In genomic region chr19:871446-872265, GRCh38 we compare ENCODE assay signal across 8 cellular contexts. TPM values are rescaled to one million over a fixed set of nuclear protein-coding genes. Genes with fewer than 3 reads are reported as not detected.
DNase-seq lines count a peak whose midpoint lies in the region; ATAC-seq, FAIRE-seq and TF ChIP-seq lines count a peak whose summit lies in the region.

No MANE protein-coding gene starts in this region.

- no peak for ATAC-seq in CD4-positive, alpha-beta T cell (ENCODE audit: poor library complexity)
- ATAC-seq in GM12878 (no peak), naive B cell (ENCODE audit: low read depth in 2 of 2) (no peak), GM21576 (IDR thresholded peaks at IDR 0.05; ENCODE audit: unreplicated experiment) (no peak)

- TF ChIP-seq POLR2A in GM12878 (IDR thresholded peaks at IDR 0.05; ENCODE audit: low read depth, low read length): peak; percentile 28; the same call in 1 of the 2 replicates

- BruUV-seq in GM12878 (replicated peaks; lab: Mats Ljungman, UMichigan): no TSS peak

- RAD21 ChIA-PET in GM12878 (lab: Charles Lee; ENCODE audit: unreplicated experiment): no interaction called here

- no peak for TF ChIP-seq RAD21 in GM12878 (IDR thresholded peaks at IDR 0.05; ENCODE audit: insufficient read depth, low read depth, low read length)

- no peak overlapping the region for H3K4me2 ChIP-seq in GM12878 (ENCODE audit: control insufficient read depth, insufficient read depth)

- no peaks in the 10 kb centered on the region for H3K4me1 ChIP-seq in GM12878 (ENCODE audit: control insufficient read depth, insufficient read depth, low read length)

- H3K4me3 Mint-ChIP-seq in CD4-positive, alpha-beta T cell: peak overlapping the region; percentile 89
- H3K4me3 Mint-ChIP-seq in naive B cell: peak overlapping the region in 4 of 8 donors; percentile 45 to 79 (median 66)

- POLR2A ChIA-PET in CD4-positive, alpha-beta T cell (lab: Charles Lee): interaction anchor here (1.1 to 3.1 kb wide), 6 partner anchors 8 to 113 kb away, joined by 5 to 11 read pairs (median 7); partner anchors contain the start of genes MED16, RNU6-9 and WDR18
- POLR2A ChIA-PET in HEK293T (lab: Yijun Ruan, JAX): no interaction called here
- POLR2A ChIA-PET in GM12878 (lab: Charles Lee): interaction anchor here (0.5 to 1.1 kb wide), 2 partner anchors 21 to 27 kb away, joined by 3 to 4 read pairs; partner anchors contain the start of genes MED16 and RNU6-9

- no peaks in the 10 kb centered on the region for H3K9me3 ChIP-seq in CD4-positive, alpha-beta T cell (ENCODE audit: control insufficient read depth, low read length)
- H3K9me3 ChIP-seq in GM12878 (replicated peaks; ENCODE audit: control insufficient read depth, insufficient read depth, low read length): no peaks in the 10 kb centered on the region

- H3K9ac ChIP-seq in GM12878 (ENCODE audit: control insufficient read depth, insufficient read depth, low read length): no peak overlapping the region

- DNase-seq in CD4-positive, alpha-beta T cell: peak in 3 of 10 experiments; percentile 29 to 52 (median 32)
- DNase-seq in HEK293T (ENCODE audit: extremely low spot score) (peak; percentile 43), GM12878 (ENCODE audit: low read depth, low spot score) (no peak), naive B cell (no peak), A172 (ENCODE audit: low spot score) (no peak), caudate nucleus (lab: John Stamatoyannopoulos, UW) (no peak), NCI-H774 (lab: John Stamatoyannopoulos, UW) (no peak)

- no peak overlapping the region for H2AFZ ChIP-seq in GM12878 (ENCODE audit: control insufficient read depth, low read depth, low read length)

- no peaks in the 10 kb centered on the region for H4K20me1 ChIP-seq in GM12878 (ENCODE audit: control insufficient read depth, insufficient read depth)

- peaks cover 37% of the 10 kb centered on the region for H3K36me3 Mint-ChIP-seq in CD4-positive, alpha-beta T cell (ENCODE audit: low read depth)
- peaks cover 0 to 15% of the 10 kb centered on the region in 2 donors for H3K36me3 Mint-ChIP-seq in naive B cell

- TF ChIP-seq EP300 in GM12878 (IDR thresholded peaks at IDR 0.05; ENCODE audit: borderline replicate concordance in 1 of 2, control insufficient read depth in 1 of 2, low read depth in 2 of 2, low read length in 2 of 2): no peak

- H3K79me2 ChIP-seq in GM12878 (ENCODE audit: control insufficient read depth, insufficient read depth, low read length): no peaks in the 10 kb centered on the region

- peak overlapping the region; percentile 94 for H3K27ac Mint-ChIP-seq in CD4-positive, alpha-beta T cell
- H3K27ac Mint-ChIP-seq in naive B cell: peak overlapping the region; percentile 38 to 99 (median 82)

- in situ Hi-C loops in GM12878 (cut with MboI): no loop called here

- CTCF ChIA-PET in CD4-positive, alpha-beta T cell (lab: Charles Lee): interaction anchor here (1.1 to 2.1 kb wide), 2 partner anchors 8 to 369 kb away, joined by 3 to 13 read pairs; no protein-coding TSS in a partner anchor
- CTCF ChIA-PET in HEK293T (lab: Yijun Ruan, JAX) (no interaction called here), GM12878 (lab: Yijun Ruan, JAX) (no interaction called here)

- SMC1A ChIA-PET in GM12878 (lab: Charles Lee; ENCODE audit: uncharacterized antibody, unreplicated experiment): no interaction called here

- no peak overlapping the region for H3K4me3 ChIP-seq in GM12878

- H3K27me3 Mint-ChIP-seq in CD4-positive, alpha-beta T cell: no peaks in the 10 kb centered on the region
- no peaks in the 10 kb centered on the region for H3K27me3 Mint-ChIP-seq in naive B cell

- no peak for TF ChIP-seq CTCF in CD4-positive, alpha-beta T cell (IDR thresholded peaks at IDR 0.05)
- TF ChIP-seq CTCF in GM12878 (IDR thresholded peaks at IDR 0.05 in 2 of 3, conservative IDR thresholded peaks at IDR 0.05 in 1 of 3; ENCODE audit: control insufficient read depth in 2 of 3, extremely low read depth in 1 of 3, insufficient read depth in 1 of 3, low read depth in 3 of 3, low read length in 3 of 3): no peak

- H3K9me3 Mint-ChIP-seq in CD4-positive, alpha-beta T cell: no peaks in the 10 kb centered on the region
- no peaks in the 10 kb centered on the region for H3K9me3 Mint-ChIP-seq in naive B cell

- intact Hi-C loops in CD4-positive, alpha-beta T cell (cut with DNase I, micrococcal nuclease): loop anchor here (2.0 kb wide), 1 partner anchor 21 kb away; the partner anchor contains the start of genes MED16 (in 2 of the 2) and RNU6-9 (in 2 of the 2)
- intact Hi-C loops in GM12878 (cut with micrococcal nuclease; ENCODE audit: unreplicated experiment): no loop called here

- peak overlapping the region; percentile 41 for H3K27ac ChIP-seq in CD4-positive, alpha-beta T cell (ENCODE audit: low read depth, low read length)
- H3K27ac ChIP-seq in GM12878 (ENCODE audit: control insufficient read depth, insufficient read depth) (no peak overlapping the region), caudate nucleus (ENCODE audit: low read depth, low read length) (no peak overlapping the region)

- WGBS in GM12878 (ENCODE audit: insufficient coverage, insufficient replicate concordance, low lambda C conversion rate, missing lambda C conversion rate): 76% methylated on average over 19 of the region's 33 CpGs

- no peaks in the 10 kb centered on the region; a peak in 2 of 4 replicates for H3K36me3 ChIP-seq in GM12878 (ENCODE audit: control insufficient read depth in 2 of 2, insufficient read depth in 2 of 2, low read length in 1 of 2)

- peaks cover 18% of the 10 kb centered on the region for H3K4me1 Mint-ChIP-seq in CD4-positive, alpha-beta T cell (ENCODE audit: low read depth)
- peaks cover 4 to 16% (median 13%) of the 10 kb centered on the region in 3 donors for H3K4me1 Mint-ChIP-seq in naive B cell

- no peaks in the 10 kb centered on the region for H3K27me3 ChIP-seq in CD4-positive, alpha-beta T cell (ENCODE audit: control insufficient read depth, insufficient read depth, low read length)
- H3K27me3 ChIP-seq in GM12878 (replicated peaks in 1 of 2; ENCODE audit: control insufficient read depth in 2 of 2, insufficient read depth in 2 of 2, low read length in 1 of 2): no peaks in the 10 kb centered on the region

- no peak for FAIRE-seq in GM12878 (lab: Jason Lieb, UNC)

RNA-seq across cellular contexts. Expression of gene CFD, which starts 12.2 kb away (rescaled TPM):
- total RNA-seq in CD4-positive, alpha-beta T cell: 1 to 10 TPM; 2.3 to 2.9 TPM
- total RNA-seq in GM12878 (2013; cell fraction: nucleolus; rRNA removed): 1.2 TPM in 1 of 2 replicates, not detected in the other
- total RNA-seq in GM12878 (2014; rRNA removed) (0.73 and 0.93 TPM in 2 replicates), GM12878 (2014; rRNA removed; fragmentation: Illumina TruSeq; extraction: Trizol) (not detected in 2 replicates), GM12878 (2021) (0.36 and 0.58 TPM in 2 replicates)
- polyA plus RNA-seq in GM12878 (2011; ENCODE audit: low read depth): not detected
- polyA plus RNA-seq in GM12878 (2011; rRNA removed) (0.05 TPM in 1 of 2 replicates, not detected in the other), GM12878 (2014; fragmentation: Illumina TruSeq; extraction: Trizol) (not detected in 2 replicates), GM12878 (2014; fragmentation: Nextera tagmentation; extraction: Ambion mirVana) (under 1 TPM in 1 of 2 experiments, not detected in 1; 0.06 TPM), GM12878 (2014; rRNA removed) (1.2 TPM in 1 of 2 replicates, not detected in the other), GM12878 (2016; fragmentation: Nextera tagmentation; extraction: Ambion mirVana) (1 to 10 TPM in 1 of 2 experiments, under 1 TPM in 1; 0.40 to 1.1 TPM), naive B cell (ENCODE audit: low read depth in 6 of 6) (1 to 10 TPM in 5 of 6 donors, not detected in 1; 1.2 to 3.2 (median 1.8) TPM)
- polyA plus RNA-seq in GM12878 (2011; cell fraction: cytosol; rRNA removed): 0.15 and 0.47 TPM in 2 replicates
- 0.25 and 0.42 TPM in 2 replicates for polyA plus RNA-seq in GM12878 (2011; cell fraction: nucleus; rRNA removed)
- 0.67 and 0.69 TPM in 2 replicates for polyA plus RNA-seq in GM12878 (2012)
- not detected in 2 replicates for polyA minus RNA-seq in GM12878 (2011; rRNA and poly(A)+ RNA removed)
- 1.2 and 2.0 TPM in 2 replicates for polyA minus RNA-seq in GM12878 (2011; cell fraction: cytosol; rRNA and poly(A)+ RNA removed)
- polyA minus RNA-seq in GM12878 (2011; cell fraction: nucleus; rRNA and poly(A)+ RNA removed): not detected in 2 replicates
- 14.4 and 16.2 TPM in 2 replicates for total RNA-seq in A172 (2014; rRNA removed; shearing (Covaris generic))

RNA-seq across cellular contexts. Expression of gene ELANE, which starts 19.6 kb away (rescaled TPM):
- total RNA-seq in CD4-positive, alpha-beta T cell: not detected
- not detected in 2 replicates for total RNA-seq in GM12878 (2013; cell fraction: nucleolus; rRNA removed)
- total RNA-seq in GM12878 (2014; rRNA removed): not detected in 2 replicates
- not detected in 2 replicates for total RNA-seq in GM12878 (2014; rRNA removed; fragmentation: Illumina TruSeq; extraction: Trizol)
- total RNA-seq in GM12878 (2021): not detected in 2 replicates
- polyA plus RNA-seq in GM12878 (2011; ENCODE audit: low read depth): not detected
- not detected in 2 replicates for polyA plus RNA-seq in GM12878 (2011; rRNA removed)
- polyA plus RNA-seq in GM12878 (2011; cell fraction: cytosol; rRNA removed): not detected in 2 replicates
- polyA plus RNA-seq in GM12878 (2011; cell fraction: nucleus; rRNA removed): not detected in 2 replicates
- polyA plus RNA-seq in GM12878 (2012): not detected in 2 replicates
- polyA plus RNA-seq in GM12878 (2014; fragmentation: Illumina TruSeq; extraction: Trizol): not detected in 2 replicates
- polyA plus RNA-seq in GM12878 (2014; fragmentation: Nextera tagmentation; extraction: Ambion mirVana): not detected
- polyA plus RNA-seq in GM12878 (2014; rRNA removed): not detected in 2 replicates
- polyA plus RNA-seq in GM12878 (2016; fragmentation: Nextera tagmentation; extraction: Ambion mirVana): not detected
- polyA minus RNA-seq in GM12878 (2011; rRNA and poly(A)+ RNA removed): not detected in 2 replicates
- not detected in 2 replicates for polyA minus RNA-seq in GM12878 (2011; cell fraction: cytosol; rRNA and poly(A)+ RNA removed)
- polyA minus RNA-seq in GM12878 (2011; cell fraction: nucleus; rRNA and poly(A)+ RNA removed): not detected in 2 replicates
- not detected for polyA plus RNA-seq in naive B cell (ENCODE audit: low read depth in 6 of 6)
- not detected in 2 replicates for total RNA-seq in A172 (2014; rRNA removed; shearing (Covaris generic))

RNA-seq across cellular contexts. Expression of gene MED16, which starts 21.3 kb away (rescaled TPM):
- 10 to 100 TPM; 25.8 to 30.1 TPM for total RNA-seq in CD4-positive, alpha-beta T cell
- 36.0 and 39.7 TPM in 2 replicates for total RNA-seq in GM12878 (2013; cell fraction: nucleolus; rRNA removed)
- total RNA-seq in GM12878 (2014; rRNA removed) (10.7 and 14.5 TPM in 2 replicates), GM12878 (2014; rRNA removed; fragmentation: Illumina TruSeq; extraction: Trizol) (4.7 and 6.4 TPM in 2 replicates), GM12878 (2021) (48.2 and 49.4 TPM in 2 replicates)
- polyA plus RNA-seq in GM12878 (2011; ENCODE audit: low read depth): 14.5 TPM
- polyA plus RNA-seq in GM12878 (2011; rRNA removed) (3.8 and 12.7 TPM in 2 replicates), GM12878 (2014; fragmentation: Illumina TruSeq; extraction: Trizol) (0.19 and 3.5 TPM in 2 replicates), GM12878 (2014; fragmentation: Nextera tagmentation; extraction: Ambion mirVana) (1 to 10 TPM in 1 of 2 experiments, under 1 TPM in 1; 0.56 to 3.5 TPM), GM12878 (2014; rRNA removed) (24.4 and 28.9 TPM in 2 replicates), GM12878 (2016; fragmentation: Nextera tagmentation; extraction: Ambion mirVana) (10 to 100 TPM; 49.6 to 51.1 TPM), naive B cell (ENCODE audit: low read depth in 6 of 6) (10 to 100 TPM; 34.0 to 89.4 (median 51.1) TPM)
- 38.0 and 39.5 TPM in 2 replicates for polyA plus RNA-seq in GM12878 (2011; cell fraction: cytosol; rRNA removed)
- 36.6 and 56.4 TPM in 2 replicates for polyA plus RNA-seq in GM12878 (2011; cell fraction: nucleus; rRNA removed)
- 36.5 and 37.4 TPM in 2 replicates for polyA plus RNA-seq in GM12878 (2012)
- 16.8 and 38.4 TPM in 2 replicates for polyA minus RNA-seq in GM12878 (2011; rRNA and poly(A)+ RNA removed)
- polyA minus RNA-seq in GM12878 (2011; cell fraction: cytosol; rRNA and poly(A)+ RNA removed): 31.8 and 34.9 TPM in 2 replicates
- 12.5 and 26.0 TPM in 2 replicates for polyA minus RNA-seq in GM12878 (2011; cell fraction: nucleus; rRNA and poly(A)+ RNA removed)
- total RNA-seq in A172 (2014; rRNA removed; shearing (Covaris generic)): 15.2 and 17.2 TPM in 2 replicates

RNA-seq across cellular contexts. Expression of gene RNU6-9, which starts 21.6 kb away (rescaled TPM):
- not detected for total RNA-seq in CD4-positive, alpha-beta T cell
- not detected in 2 replicates for total RNA-seq in GM12878 (2013; cell fraction: nucleolus; rRNA removed)
- total RNA-seq in GM12878 (2014; rRNA removed) (not detected in 2 replicates), GM12878 (2014; rRNA removed; fragmentation: Illumina TruSeq; extraction: Trizol) (not detected in 2 replicates), GM12878 (2021) (not detected in 2 replicates)
- polyA plus RNA-seq in GM12878 (2011; ENCODE audit: low read depth): not detected
- polyA plus RNA-seq in GM12878 (2011; rRNA removed) (not detected in 2 replicates), GM12878 (2014; fragmentation: Illumina TruSeq; extraction: Trizol) (not detected in 2 replicates), GM12878 (2014; fragmentation: Nextera tagmentation; extraction: Ambion mirVana) (not detected), GM12878 (2014; rRNA removed) (not detected in 2 replicates), GM12878 (2016; fragmentation: Nextera tagmentation; extraction: Ambion mirVana) (not detected), naive B cell (ENCODE audit: low read depth in 6 of 6) (not detected)
- not detected in 2 replicates for polyA plus RNA-seq in GM12878 (2011; cell fraction: cytosol; rRNA removed)
- not detected in 2 replicates for polyA plus RNA-seq in GM12878 (2011; cell fraction: nucleus; rRNA removed)
- not detected in 2 replicates for polyA plus RNA-seq in GM12878 (2012)
- polyA minus RNA-seq in GM12878 (2011; rRNA and poly(A)+ RNA removed): 1,322 TPM in 1 of 2 replicates, not detected in the other
- polyA minus RNA-seq in GM12878 (2011; cell fraction: cytosol; rRNA and poly(A)+ RNA removed): not detected in 2 replicates
- under 0.01 TPM in 1 of 2 replicates, not detected in the other for polyA minus RNA-seq in GM12878 (2011; cell fraction: nucleus; rRNA and poly(A)+ RNA removed)
- not detected in 2 replicates for total RNA-seq in A172 (2014; rRNA removed; shearing (Covaris generic))

RNA-seq across cellular contexts. Expression of gene PRTN3, which starts 30.9 kb away (rescaled TPM):
- not detected for total RNA-seq in CD4-positive, alpha-beta T cell
- total RNA-seq in GM12878 (2013; cell fraction: nucleolus; rRNA removed): not detected in 2 replicates
- total RNA-seq in GM12878 (2014; rRNA removed) (not detected in 2 replicates), GM12878 (2014; rRNA removed; fragmentation: Illumina TruSeq; extraction: Trizol) (not detected in 2 replicates), GM12878 (2021) (not detected in 2 replicates)
- not detected for polyA plus RNA-seq in GM12878 (2011; ENCODE audit: low read depth)
- polyA plus RNA-seq in GM12878 (2011; rRNA removed) (0.08 TPM in 1 of 2 replicates, not detected in the other), GM12878 (2014; fragmentation: Illumina TruSeq; extraction: Trizol) (not detected in 2 replicates), GM12878 (2014; fragmentation: Nextera tagmentation; extraction: Ambion mirVana) (not detected), GM12878 (2014; rRNA removed) (not detected in 2 replicates), GM12878 (2016; fragmentation: Nextera tagmentation; extraction: Ambion mirVana) (not detected), naive B cell (ENCODE audit: low read depth in 6 of 6) (not detected)
- 0.10 TPM in 1 of 2 replicates, not detected in the other for polyA plus RNA-seq in GM12878 (2011; cell fraction: cytosol; rRNA removed)
- not detected in 2 replicates for polyA plus RNA-seq in GM12878 (2011; cell fraction: nucleus; rRNA removed)
- polyA plus RNA-seq in GM12878 (2012): not detected in 2 replicates
- polyA minus RNA-seq in GM12878 (2011; rRNA and poly(A)+ RNA removed): not detected in 2 replicates
- polyA minus RNA-seq in GM12878 (2011; cell fraction: cytosol; rRNA and poly(A)+ RNA removed): not detected in 2 replicates
- not detected in 2 replicates for polyA minus RNA-seq in GM12878 (2011; cell fraction: nucleus; rRNA and poly(A)+ RNA removed)
- total RNA-seq in A172 (2014; rRNA removed; shearing (Covaris generic)): 0.14 and 0.16 TPM in 2 replicates
